In genomic region chr11:844693-845644, GRCh38 we compare ENCODE assay signal across 8 cellular contexts. TPM values are rescaled to one million over a fixed set of nuclear protein-coding genes. Genes with fewer than 3 reads are reported as not detected.
DNase-seq lines count a peak whose midpoint lies in the region; ATAC-seq and TF ChIP-seq lines count a peak whose summit lies in the region.

No MANE protein-coding gene starts in this region.

- peaks cover 5% of the 10 kb centered on the region; the same call in 1 of the 2 replicates for H3K36me3 ChIP-seq in GM23248 (ENCODE audit: low read depth)
- peaks cover 27% of the 10 kb centered on the region for H3K36me3 ChIP-seq in SJSA1

- DNase-seq in GM23248 (peak; percentile 87), SJSA1 (ENCODE audit: low read depth in 1 of 2, low spot score in 2 of 2) (peak; percentile 78 to 86), epithelial cell of esophagus (ENCODE audit: low read depth) (peak; percentile 29), mesothelial cell of epicardium (ENCODE audit: low spot score in 2 of 2, unreplicated experiment in 2 of 2) (peak; percentile 59 to 76), NCI-H2227 treated with DMSO at 0.1 percent for 48 hours (lab: John Stamatoyannopoulos, UW) (no peak)
- no peak for DNase-seq in activated effector memory CD4-positive, alpha-beta T cell treated with Interleukin-2 at 50 U/mL for 16 hours

- no peaks in the 10 kb centered on the region for H3K36me3 Mint-ChIP-seq in mesothelial cell of epicardium

- ATAC-seq in GM18858 (IDR thresholded peaks at IDR 0.05; ENCODE audit: unreplicated experiment) (no peak), HG02571 (IDR thresholded peaks at IDR 0.05; ENCODE audit: unreplicated experiment) (no peak)

- H4K20me1 ChIP-seq in GM23248 (ENCODE audit: insufficient read depth), result no peaks in the 10 kb centered on the region

- peak overlapping the region; percentile 74 for H3K4me2 ChIP-seq in GM23248 (ENCODE audit: unreplicated experiment)

- H3K9me2 ChIP-seq in GM23248 (ENCODE audit: insufficient read depth), result no peaks in the 10 kb centered on the region

- TF ChIP-seq CTCF in epithelial cell of esophagus (IDR thresholded peaks at IDR 0.05; ENCODE audit: insufficient read depth, low read depth, low read length, missing control alignments), result no peak
- no peak for TF ChIP-seq CTCF in mesothelial cell of epicardium (IDR thresholded peaks at IDR 0.05; ENCODE audit: unreplicated experiment)

- peak overlapping the region; percentile 84 for H3K4me3 ChIP-seq in GM23248
- H3K4me3 ChIP-seq in SJSA1, result peak overlapping the region; percentile 95
- H3K4me3 ChIP-seq in epithelial cell of esophagus (ENCODE audit: low read length), result peak overlapping the region; percentile 16

- H3K9ac ChIP-seq in GM23248, result peak overlapping the region; percentile 96

- H3F3A ChIP-seq in GM23248 (ENCODE audit: insufficient read depth), result peaks cover 7% of the 10 kb centered on the region; the same call in 1 of the 2 replicates

- H2AFZ ChIP-seq in GM23248, result no peak overlapping the region

- peak overlapping the region; percentile 62 for H3K4me3 Mint-ChIP-seq in mesothelial cell of epicardium

- H3K9me3 Mint-ChIP-seq in mesothelial cell of epicardium, result no peaks in the 10 kb centered on the region

- in situ Hi-C loops in GM23248 (cut with MboI), result no loop called here

- WGBS in GM23248 (ENCODE audit: low coverage in 1 of 2, low lambda C conversion rate in 2 of 2, missing lambda C conversion rate in 2 of 2), 2 experiments, result 24 to 30% methylated on average over 27 to 28 of the region's 31 CpGs

- H3K4me1 ChIP-seq in GM23248 (ENCODE audit: insufficient read depth), result peaks cover 19% of the 10 kb centered on the region
- peaks cover 35% of the 10 kb centered on the region for H3K4me1 ChIP-seq in SJSA1 (replicated peaks)

- peak overlapping the region; percentile 88 for H3K27ac Mint-ChIP-seq in mesothelial cell of epicardium

- H3K4me1 Mint-ChIP-seq in mesothelial cell of epicardium, result peaks cover 45% of the 10 kb centered on the region

- peak overlapping the region; percentile 89 for H3K27ac ChIP-seq in GM23248
- H3K27ac ChIP-seq in SJSA1, result peak overlapping the region; percentile 100

- no peaks in the 10 kb centered on the region for H3K27me3 Mint-ChIP-seq in mesothelial cell of epicardium (ENCODE audit: low read depth)

- no peaks in the 10 kb centered on the region for H3K27me3 ChIP-seq in GM23248 (replicated peaks; ENCODE audit: insufficient read depth)
- H3K27me3 ChIP-seq in SJSA1 (replicated peaks), result no peaks in the 10 kb centered on the region

- peaks cover 57% of the 10 kb centered on the region for H3K79me2 ChIP-seq in GM23248 (ENCODE audit: insufficient read depth)

- H3K9me3 ChIP-seq in GM23248 (ENCODE audit: low read depth) (no peaks in the 10 kb centered on the region), SJSA1 (replicated peaks) (no peaks in the 10 kb centered on the region)

RNA-seq across cellular contexts. Expression of gene TSPAN4, which starts 2.3 kb away (rescaled TPM):
- total RNA-seq in GM23248 (2014; rRNA removed; shearing (Covaris generic)), result 340 and 393 TPM in 2 replicates
- 343 and 344 TPM in 2 replicates for polyA plus RNA-seq in GM23248 (2016; fragmentation: Nextera tagmentation; extraction: Ambion mirVana)
- total RNA-seq in SJSA1 (2014; rRNA removed; shearing (Covaris generic)), result 62.5 and 118 TPM in 2 replicates
- total RNA-seq in mesothelial cell of epicardium, result 94.1 to 98.8 TPM (median 96.6 TPM) in 3 replicates

RNA-seq across cellular contexts. Expression of gene POLR2L, which starts 2.6 kb away (rescaled TPM):
- 67.8 and 113 TPM in 2 replicates for total RNA-seq in GM23248 (2014; rRNA removed; shearing (Covaris generic))
- 804 and 820 TPM in 2 replicates for polyA plus RNA-seq in GM23248 (2016; fragmentation: Nextera tagmentation; extraction: Ambion mirVana)
- total RNA-seq in SJSA1 (2014; rRNA removed; shearing (Covaris generic)), result 75.8 and 144 TPM in 2 replicates
- total RNA-seq in mesothelial cell of epicardium, result 78.7 to 80.2 TPM (median 79.8 TPM) in 3 replicates

RNA-seq across cellular contexts. Expression of gene CD151, which starts 12.2 kb away (rescaled TPM):
- 1,651 and 1,751 TPM in 2 replicates for total RNA-seq in GM23248 (2014; rRNA removed; shearing (Covaris generic))
- polyA plus RNA-seq in GM23248 (2016; fragmentation: Nextera tagmentation; extraction: Ambion mirVana), result 796 and 807 TPM in 2 replicates
- total RNA-seq in SJSA1 (2014; rRNA removed; shearing (Covaris generic)), result 123 and 179 TPM in 2 replicates
- 125 to 142 TPM (median 140 TPM) in 3 replicates for total RNA-seq in mesothelial cell of epicardium

RNA-seq across cellular contexts. Expression of gene CRACR2B, which starts 17.2 kb away (rescaled TPM):
- total RNA-seq in GM23248 (2014; rRNA removed; shearing (Covaris generic)), result 0.38 and 2.3 TPM in 2 replicates
- 1.2 and 2.0 TPM in 2 replicates for polyA plus RNA-seq in GM23248 (2016; fragmentation: Nextera tagmentation; extraction: Ambion mirVana)
- not detected in 2 replicates for total RNA-seq in SJSA1 (2014; rRNA removed; shearing (Covaris generic))
- total RNA-seq in mesothelial cell of epicardium, result 9.9 to 10.6 TPM (median 10.0 TPM) in 3 replicates

RNA-seq across cellular contexts. Expression of gene PNPLA2, which starts 26.3 kb away (rescaled TPM):
- total RNA-seq in GM23248 (2014; rRNA removed; shearing (Covaris generic)), result 35.2 and 38.7 TPM in 2 replicates
- 87.6 and 98.1 TPM in 2 replicates for polyA plus RNA-seq in GM23248 (2016; fragmentation: Nextera tagmentation; extraction: Ambion mirVana)
- 5.0 and 9.8 TPM in 2 replicates for total RNA-seq in SJSA1 (2014; rRNA removed; shearing (Covaris generic))
- 41.3 to 50.9 TPM (median 50.0 TPM) in 3 replicates for total RNA-seq in mesothelial cell of epicardium

Comparison
In these comparisons a context has a peak if more than half of its experiments do, and no peak if none do; other contexts are left out.
1. DNase-seq: peak in GM23248 (single experiment), SJSA1 (2 of 2), epithelial cell of esophagus (single experiment) and mesothelial cell of epicardium (2 of 2); none in NCI-H2227 treated with DMSO at 0.1 percent for 48 hours (single experiment) and activated effector memory CD4-positive, alpha-beta T cell treated with Interleukin-2 at 50 U/mL for 16 hours (single experiment).
2. H3K4me3 ChIP-seq: peak in every context shown above with its lines; median percentile 95 in SJSA1; 84 in GM23248; 16 in epithelial cell of esophagus.